11 cellular contexts compared by ENCODE assay signal in the genomic region with DNA sequence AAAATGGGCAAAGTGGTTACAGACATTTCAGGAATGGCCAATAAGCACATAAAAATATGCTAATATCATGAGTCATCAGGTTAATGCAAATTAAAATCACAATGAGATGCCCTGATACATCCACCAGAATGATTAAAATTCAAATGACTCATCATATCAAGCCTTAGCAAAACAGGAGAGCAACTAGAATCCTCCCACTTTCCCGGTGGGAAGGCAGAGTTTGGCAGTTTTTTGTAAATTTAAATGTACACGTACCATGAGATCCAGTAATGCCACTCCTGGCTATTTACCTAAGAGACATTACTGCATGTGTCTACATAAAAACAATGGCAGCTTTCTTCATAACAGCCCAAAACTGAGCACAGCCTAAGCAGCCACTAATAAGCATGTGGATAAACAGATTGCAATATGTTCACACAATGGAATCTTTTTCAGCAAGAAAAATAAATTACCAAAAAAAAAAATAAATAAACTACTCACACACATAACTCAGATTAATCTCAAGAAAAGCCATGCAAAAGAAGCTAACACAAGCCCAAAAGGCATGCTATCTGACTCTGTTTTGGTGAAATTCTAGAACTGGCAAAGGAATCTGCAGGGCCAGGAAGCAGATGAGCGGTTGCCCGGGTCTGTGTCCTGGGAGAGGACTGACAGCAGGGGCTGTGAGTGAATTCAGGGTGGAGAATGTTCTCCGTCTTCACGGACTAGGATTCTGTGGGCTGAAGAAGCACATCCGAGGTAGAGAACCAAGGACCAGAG. TPM values are rescaled to one million over a fixed set of nuclear protein-coding genes. Genes with fewer than 3 reads are reported as not detected.
DNase-seq lines count a peak whose midpoint lies in the region; ATAC-seq and TF ChIP-seq lines count a peak whose summit lies in the region.
"Had no signal": no experiment of that assay in that cellular context is flagged by ENCODE, and none has a peak within 500 bp of the region (broad histone marks: within the 10 kb centered on the region; RNA-seq: fewer than 3 reads in every experiment).

No MANE protein-coding gene starts in this region.

- DNase-seq in GM23248 (peak; percentile 86), PC-3 (peak; percentile 75), esophagus muscularis mucosa (ENCODE audit: extremely low spot score) (no peak), retinal pigment epithelial cell (ENCODE audit: low read depth) (peak; percentile 74), NCI-H1105 treated with DMSO at 0.1 percent for 48 hours (lab: John Stamatoyannopoulos, UW) (no peak), retina (no peak)
- DNase-seq: activated B cell treated with CpG ODN at 0.5 μM for 24 hours, dorsolateral prefrontal cortex, NCI-H187 had no signal

- in situ Hi-C loops in GM23248 (cut with MboI), result no loop called here

- peaks cover 99% of the 10 kb centered on the region for H3K79me2 ChIP-seq in GM23248 (ENCODE audit: insufficient read depth)
- peaks cover 100% of the 10 kb centered on the region for H3K79me2 ChIP-seq in PC-3 (ENCODE audit: low read length)

- peak; percentile 80 for ATAC-seq in PC-3
- ATAC-seq in GM19463 (IDR thresholded peaks at IDR 0.05; ENCODE audit: unreplicated experiment), result no peak
- no peak for ATAC-seq in HG02970 (IDR thresholded peaks at IDR 0.05; ENCODE audit: low FRiP score, unreplicated experiment)

- peak overlapping the region; percentile 70 for H3K27ac ChIP-seq in GM23248
- peak overlapping the region; percentile 71 for H3K27ac ChIP-seq in PC-3 (ENCODE audit: low read length)
- peak overlapping the region; percentile 63 to 75 (median 70) for H3K27ac ChIP-seq in esophagus muscularis mucosa (replicated peaks in 1 of 4)

- TF ChIP-seq CTCF in PC-3 (conservative IDR thresholded peaks at IDR 0.05; ENCODE audit: low read depth, low read length) (no peak), esophagus muscularis mucosa (IDR thresholded peaks at IDR 0.05) (no peak), retinal pigment epithelial cell (conservative IDR thresholded peaks at IDR 0.05; ENCODE audit: low read depth, low read length) (no peak)

- H3K4me3 ChIP-seq in GM23248, result peak overlapping the region; percentile 33
- H3K4me3 ChIP-seq in PC-3 (ENCODE audit: low read length), result no peak overlapping the region; the same call in 1 of the 2 replicates
- no peak overlapping the region for H3K4me3 ChIP-seq in esophagus muscularis mucosa
- no peak overlapping the region for H3K4me3 ChIP-seq in retinal pigment epithelial cell (ENCODE audit: low read length)
- H3K4me3 ChIP-seq: dorsolateral prefrontal cortex had no signal

- peak overlapping the region; percentile 64 for H3K4me2 ChIP-seq in GM23248 (ENCODE audit: unreplicated experiment)
- H3K4me2 ChIP-seq in PC-3 (ENCODE audit: low read length), result peak overlapping the region; percentile 48

- H3K4me1 ChIP-seq in GM23248 (ENCODE audit: insufficient read depth) (peaks cover 54% of the 10 kb centered on the region), PC-3 (ENCODE audit: insufficient read depth, low read length) (peaks cover 34% of the 10 kb centered on the region), esophagus muscularis mucosa (peaks cover 23 to 80% (median 62%) of the 10 kb centered on the region in 4 donors)

- no peak for TF ChIP-seq EP300 in esophagus muscularis mucosa (IDR thresholded peaks at IDR 0.05)

- intact Hi-C loops in PC-3 (cut with micrococcal nuclease), result loop anchor here (2.0 kb wide), 1 partner anchor 46 kb away; no protein-coding TSS in a partner anchor
- intact Hi-C loops in esophagus muscularis mucosa (cut with DNase I), result no loop called here

- CTCF ChIA-PET in PC-3 (lab: Charles Lee), result no interaction called here

- WGBS in GM23248 (ENCODE audit: low coverage in 1 of 2, low lambda C conversion rate in 2 of 2, missing lambda C conversion rate in 2 of 2), 2 experiments, result 16 to 27% methylated on average over 7 of the region's 7 CpGs
- 34% methylated on average over 7 of the region's 7 CpGs for WGBS in esophagus muscularis mucosa

- H2AFZ ChIP-seq in GM23248 (no peak overlapping the region), PC-3 (ENCODE audit: low read length) (no peak overlapping the region)

- H3K9me3 ChIP-seq in GM23248 (ENCODE audit: low read depth), result no peaks in the 10 kb centered on the region
- no peaks in the 10 kb centered on the region for H3K9me3 ChIP-seq in PC-3 (ENCODE audit: low read length)
- H3K9me3 ChIP-seq in esophagus muscularis mucosa, result peaks cover 0 to 7% (median 3%) of the 10 kb centered on the region in 4 donors

- H3K27me3 ChIP-seq in GM23248 (replicated peaks; ENCODE audit: insufficient read depth), result no peaks in the 10 kb centered on the region
- H3K27me3 ChIP-seq in PC-3 (ENCODE audit: low read length), result no peaks in the 10 kb centered on the region
- H3K27me3 ChIP-seq in esophagus muscularis mucosa, result no peaks in the 10 kb centered on the region
- H3K27me3 ChIP-seq: dorsolateral prefrontal cortex had no signal

- peaks cover 5% of the 10 kb centered on the region; the same call in 1 of the 2 replicates for H3K36me3 ChIP-seq in GM23248 (ENCODE audit: low read depth)
- H3K36me3 ChIP-seq in PC-3 (ENCODE audit: low read depth, low read length), result peaks cover 11% of the 10 kb centered on the region; the same call in 1 of the 2 replicates
- no peaks in the 10 kb centered on the region for H3K36me3 ChIP-seq in esophagus muscularis mucosa

- H4K20me1 ChIP-seq in GM23248 (ENCODE audit: insufficient read depth), result no peaks in the 10 kb centered on the region
- H4K20me1 ChIP-seq in PC-3 (ENCODE audit: low read length), result no peaks in the 10 kb centered on the region

- POLR2A ChIA-PET in PC-3 (lab: Charles Lee; ENCODE audit: unreplicated experiment), result no interaction called here

- H3F3A ChIP-seq in GM23248 (ENCODE audit: insufficient read depth) (peaks cover 64% of the 10 kb centered on the region), PC-3 (ENCODE audit: low read length, unreplicated experiment) (no peaks in the 10 kb centered on the region)

- H3K9me2 ChIP-seq in GM23248 (ENCODE audit: insufficient read depth), result no peaks in the 10 kb centered on the region
- no peaks in the 10 kb centered on the region for H3K9me2 ChIP-seq in PC-3 (replicated peaks; ENCODE audit: low read length)

- H3K9ac ChIP-seq in GM23248 (peak overlapping the region; percentile 48), PC-3 (ENCODE audit: low read length) (peak overlapping the region; percentile 15; the same call in 1 of the 2 replicates)

- no TSS peak for BruUV-seq in PC-3 (replicated peaks; lab: Mats Ljungman, UMichigan)

- TF ChIP-seq POLR2A in esophagus muscularis mucosa (IDR thresholded peaks at IDR 0.05; ENCODE audit: low read depth), result no peak

RNA-seq across cellular contexts. Expression of a gene that starts 48.8 kb away (rescaled TPM):
- 103 and 152 TPM in 2 replicates for total RNA-seq in GM23248 (2014; rRNA removed; shearing (Covaris generic))
- polyA plus RNA-seq in GM23248 (2016; fragmentation: Nextera tagmentation; extraction: Ambion mirVana), result 52.0 and 54.4 TPM in 2 replicates
- total RNA-seq in PC-3 (2014; rRNA removed), result 42.1 and 51.4 TPM in 2 replicates
- 10 to 100 TPM; 37.8 to 71.3 (median 50.9) TPM for total RNA-seq in esophagus muscularis mucosa

Comparison
In these comparisons a context has a peak if more than half of its experiments do, and no peak if none do; other contexts are left out.
1. DNase-seq: peak in GM23248 (single experiment), PC-3 (single experiment) and retinal pigment epithelial cell (single experiment); none in esophagus muscularis mucosa (single experiment), NCI-H1105 treated with DMSO at 0.1 percent for 48 hours (single experiment) and retina (single experiment).
2. Peak in every context shown above with its lines, with median percentiles within 50 percentile points of each other: H3K27ac ChIP-seq.